In genomic region chr14:61502459-61503093, GRCh38 we compare ENCODE assay signal across 8 cellular contexts.
DNase-seq lines count a peak whose midpoint lies in the region; ATAC-seq and TF ChIP-seq lines count a peak whose summit lies in the region.

No MANE protein-coding gene starts in this region.

- no peak for TF ChIP-seq POLR2A in gastroesophageal sphincter (IDR thresholded peaks at IDR 0.05)

- ATAC-seq in GM21515 (IDR thresholded peaks at IDR 0.05; ENCODE audit: unreplicated experiment) = peak; percentile 5
- ATAC-seq in gastroesophageal sphincter = no peak
- no peak for ATAC-seq in GM19397 (IDR thresholded peaks at IDR 0.05; ENCODE audit: unreplicated experiment)

- WGBS in gastroesophageal sphincter (ENCODE audit: low coverage in 1 of 2), 2 donors = 53 to 59% methylated on average over 4 to 6 of the region's 7 CpGs

- H3K27ac Mint-ChIP-seq in osteocyte (ENCODE audit: unreplicated experiment) = no peak overlapping the region

- intact Hi-C loops in cardiac septum (cut with DNase I) = no loop called here

- no peaks in the 10 kb centered on the region for H3K27me3 ChIP-seq in gastroesophageal sphincter

- TF ChIP-seq EP300 in gastroesophageal sphincter (IDR thresholded peaks at IDR 0.05) = no peak

- DNase-seq in A172 (ENCODE audit: low spot score) (peak; percentile 32), NCI-H526 treated with DMSO at 0.1 percent for 48 hours (lab: John Stamatoyannopoulos, UW) (peak; percentile 45), cardiac septum (ENCODE audit: low spot score) (no peak), activated gamma-delta T cell (lab: John Stamatoyannopoulos, UW) (no peak), osteocyte (ENCODE audit: extremely low spot score, unreplicated experiment) (no peak)

- no peaks in the 10 kb centered on the region for H3K9me3 ChIP-seq in gastroesophageal sphincter

- peak overlapping the region in 3 of 4 donors; percentile 18 to 65 (median 63) for H3K27ac ChIP-seq in gastroesophageal sphincter

- no peaks in the 10 kb centered on the region for H3K27me3 Mint-ChIP-seq in osteocyte (ENCODE audit: unreplicated experiment)

- no peak overlapping the region for H3K4me3 Mint-ChIP-seq in osteocyte (ENCODE audit: unreplicated experiment)

- TF ChIP-seq CTCF in gastroesophageal sphincter (IDR thresholded peaks at IDR 0.05) (no peak), osteocyte (IDR thresholded peaks at IDR 0.05) (no peak)

- H3K9me3 Mint-ChIP-seq in osteocyte (ENCODE audit: unreplicated experiment) = no peaks in the 10 kb centered on the region

- H3K36me3 ChIP-seq in gastroesophageal sphincter = no peaks in the 10 kb centered on the region

- H3K4me1 Mint-ChIP-seq in osteocyte (ENCODE audit: unreplicated experiment) = peaks cover 5% of the 10 kb centered on the region

- peaks cover 5 to 34% (median 5%) of the 10 kb centered on the region in 3 donors for H3K4me1 ChIP-seq in gastroesophageal sphincter

- no peak overlapping the region for H3K4me3 ChIP-seq in gastroesophageal sphincter

- no peaks in the 10 kb centered on the region for H3K36me3 Mint-ChIP-seq in osteocyte (ENCODE audit: unreplicated experiment)

Comparison
In these comparisons a context has a peak if more than half of its experiments do, and no peak if none do; other contexts are left out.
1. DNase-seq: peak in A172 (single experiment) and NCI-H526 treated with DMSO at 0.1 percent for 48 hours (single experiment); none in cardiac septum (single experiment), activated gamma-delta T cell (single experiment) and osteocyte (single experiment).